Comparison of ENCODE assay signal across 10 cellular contexts in genomic region chr10:103612462-103613365, GRCh38.
A peak's percentile ranks its signal among the peaks of the same experiment; 100 is the strongest.
DNase-seq lines count a peak whose midpoint lies in the region; ATAC-seq and TF ChIP-seq lines count a peak whose summit lies in the region.
"Had no signal": no experiment of that assay in that cellular context is flagged by ENCODE, and none has a peak within 500 bp of the region (broad histone marks: within the 10 kb centered on the region; RNA-seq: fewer than 3 reads in every experiment).

No MANE protein-coding gene starts in this region.

- no TSS peak for BruUV-seq in HCT116 (replicated peaks; lab: Mats Ljungman, UMichigan)
- BruUV-seq in PC-3 (replicated peaks; lab: Mats Ljungman, UMichigan): no TSS peak

- no peak overlapping the region for H3K27ac ChIP-seq in HCT116 (ENCODE audit: low read depth, low read length)
- H3K27ac ChIP-seq in temporal lobe (ENCODE audit: low read depth, low read length): peak overlapping the region; percentile 47
- H3K27ac ChIP-seq in PC-3 (ENCODE audit: low read length): no peak overlapping the region

- TF ChIP-seq POLR2A in HCT116 (IDR thresholded peaks at IDR 0.05; ENCODE audit: borderline replicate concordance, extremely low read depth, insufficient read depth, insufficient read length): no peak

- RAD21 ChIA-PET in HCT116 (lab: Charles Lee; ENCODE audit: low non-redundant PET in 1 of 2, low total read pairs in 2 of 2, uncharacterized antibody in 2 of 2, unreplicated experiment in 2 of 2): no interaction called here

- H3K9ac ChIP-seq in HCT116 (ENCODE audit: low read length) (no peak overlapping the region), PC-3 (ENCODE audit: low read length) (no peak overlapping the region)

- in situ Hi-C loops in astrocyte of the spinal cord (cut with HindIII; ENCODE audit: low sequenced_read_pairs): no loop called here

- intact Hi-C loops in HCT116 (cut with micrococcal nuclease): no loop called here
- intact Hi-C loops in PC-3 (cut with micrococcal nuclease): no loop called here

- no peaks in the 10 kb centered on the region for H3F3A ChIP-seq in PC-3 (ENCODE audit: low read length, unreplicated experiment)

- H3K36me3 ChIP-seq in HCT116 (ENCODE audit: control insufficient read depth in 1 of 2, insufficient read depth in 2 of 2, low read length in 2 of 2): no peaks in the 10 kb centered on the region
- H3K36me3 ChIP-seq in kidney epithelial cell (ENCODE audit: control insufficient read depth, insufficient read depth, low read length): no peaks in the 10 kb centered on the region
- no peaks in the 10 kb centered on the region for H3K36me3 ChIP-seq in PC-3 (ENCODE audit: low read depth, low read length)

- POLR2A ChIA-PET in HCT116 (lab: Charles Lee): no interaction called here
- POLR2A ChIA-PET in PC-3 (lab: Charles Lee; ENCODE audit: unreplicated experiment): no interaction called here

- H3K4me1 ChIP-seq in HCT116 (ENCODE audit: control insufficient read depth in 1 of 2, insufficient read depth in 2 of 2, low read length in 2 of 2) (peaks cover 0 to 5% of the 10 kb centered on the region in 2 experiments; a peak in 1 of 4 replicates), PC-3 (ENCODE audit: insufficient read depth, low read length) (no peaks in the 10 kb centered on the region)

- no peak for TF ChIP-seq RAD21 in HCT116 (IDR thresholded peaks at IDR 0.05; ENCODE audit: low read depth)

- no peak for DNase-seq in HCT116 (ENCODE audit: low read depth, low spot score)
- DNase-seq in astrocyte of the spinal cord (ENCODE audit: low read depth, low spot score): peak; percentile 53
- DNase-seq in kidney epithelial cell (ENCODE audit: low read depth): peak; percentile 18
- no peak for DNase-seq in PC-3
- no peak for DNase-seq in DMS114 treated with DMSO at 0.1 percent for 48 hours (lab: John Stamatoyannopoulos, UW; ENCODE audit: unreplicated experiment)
- DNase-seq in activated CD8-positive, alpha-beta memory T cell treated with anti-CD3 and anti-CD28 coated beads for 24 hours: no peak
- DNase-seq: activated naive CD8-positive, alpha-beta T cell treated with anti-CD3 and anti-CD28 coated beads, Interleukin-2, amount 50 U/mL, for 24 hours; DMS153; NCI-H2081 had no signal

- no peaks in the 10 kb centered on the region for H4K20me1 ChIP-seq in HCT116 (ENCODE audit: insufficient read depth)
- H4K20me1 ChIP-seq in PC-3 (ENCODE audit: low read length): no peaks in the 10 kb centered on the region

- ATAC-seq in HCT116 (0 out of 2 replicates have a peak, but pooled peaks have one; percentile 44), PC-3 (no peak)
- ATAC-seq: activated naive CD8-positive, alpha-beta T cell treated with anti-CD3 and anti-CD28 coated beads, Interleukin-2, amount 50 U/mL, for 24 hours had no signal

- H3K9me2 ChIP-seq in HCT116 (ENCODE audit: insufficient read depth) (no peaks in the 10 kb centered on the region), PC-3 (replicated peaks; ENCODE audit: low read length) (no peaks in the 10 kb centered on the region)

- H3K4me2 ChIP-seq in HCT116 (ENCODE audit: low read length) (no peak overlapping the region), PC-3 (ENCODE audit: low read length) (no peak overlapping the region)

- TF ChIP-seq CTCF in HCT116 (IDR thresholded peaks at IDR 0.05 in 2 of 3, conservative IDR thresholded peaks at IDR 0.05 in 1 of 3; ENCODE audit: borderline replicate concordance in 1 of 3, insufficient read depth in 1 of 3, low read depth in 2 of 3, low read length in 2 of 3): no peak
- no peak for TF ChIP-seq CTCF in astrocyte of the spinal cord (IDR thresholded peaks at IDR 0.05; ENCODE audit: low read depth, low read length)
- TF ChIP-seq CTCF in kidney epithelial cell (IDR thresholded peaks at IDR 0.05; ENCODE audit: insufficient read depth, low read length, poor library complexity, severe bottlenecking): no peak
- no peak for TF ChIP-seq CTCF in PC-3 (conservative IDR thresholded peaks at IDR 0.05; ENCODE audit: low read depth, low read length)

- H3K4me3 ChIP-seq in HCT116 (replicated peaks in 1 of 2; ENCODE audit: low read depth in 1 of 2, low read length in 2 of 2) (no peak overlapping the region), astrocyte of the spinal cord (ENCODE audit: low read depth, low read length) (no peak overlapping the region), kidney epithelial cell (ENCODE audit: low read depth, low read length) (no peak overlapping the region), PC-3 (ENCODE audit: low read length) (no peak overlapping the region)

- no peaks in the 10 kb centered on the region for H3K9me3 ChIP-seq in HCT116 (ENCODE audit: control insufficient read depth in 1 of 2, insufficient read depth in 1 of 2, low read depth in 1 of 2, low read length in 2 of 2)
- H3K9me3 ChIP-seq in PC-3 (ENCODE audit: low read length): no peaks in the 10 kb centered on the region

- H3K79me2 ChIP-seq in HCT116 (ENCODE audit: insufficient read depth, low read length): no peaks in the 10 kb centered on the region
- no peaks in the 10 kb centered on the region for H3K79me2 ChIP-seq in PC-3 (ENCODE audit: low read length)

- H3K27me3 ChIP-seq in HCT116 (ENCODE audit: insufficient read depth, low read length) (no peaks in the 10 kb centered on the region), kidney epithelial cell (ENCODE audit: control insufficient read depth, insufficient read depth, low read length) (no peaks in the 10 kb centered on the region), PC-3 (ENCODE audit: low read length) (no peaks in the 10 kb centered on the region)

- H2AFZ ChIP-seq in HCT116 (ENCODE audit: low read depth, low read length, poor library complexity, severe bottlenecking) (no peak overlapping the region), PC-3 (ENCODE audit: low read length) (no peak overlapping the region)

- CTCF ChIA-PET in HCT116 (lab: Charles Lee): interaction anchor here (1.4 to 3.0 kb wide), 4 partner anchors 20 to 84 kb away, joined by 4 to 13 read pairs (median 8); no protein-coding TSS in a partner anchor
- CTCF ChIA-PET in PC-3 (lab: Charles Lee): interaction anchor here (0.6 kb wide), 1 partner anchor 19 kb away, joined by 3 read pairs; no protein-coding TSS in a partner anchor

TF ChIP-seq in HCT116, 20 proteins besides CTCF, POLR2A, EP300 and RAD21 (continues in another document):
- TF ChIP-seq YY1 (IDR thresholded peaks at IDR 0.05; ENCODE audit: extremely low read depth, insufficient replicate concordance, low read depth, low read length) (no peak), POLR2AphosphoS5 (IDR thresholded peaks at IDR 0.05; ENCODE audit: low read depth, low read length) (no peak), CEBPB (IDR thresholded peaks at IDR 0.05; ENCODE audit: low read depth) (no peak), ZNF274 (IDR thresholded peaks at IDR 0.05; ENCODE audit: low read depth, low read length) (no peak), SP1 (IDR thresholded peaks at IDR 0.05; ENCODE audit: low read depth) (no peak), SIN3A (IDR thresholded peaks at IDR 0.05; ENCODE audit: low read depth) (no peak), ELF1 (IDR thresholded peaks at IDR 0.05; ENCODE audit: borderline replicate concordance, low read depth) (no peak), JUND (IDR thresholded peaks at IDR 0.05) (no peak), ATF3 (IDR thresholded peaks at IDR 0.05) (no peak), ZFX (IDR thresholded peaks at IDR 0.05) (no peak), EZH2 (IDR thresholded peaks at IDR 0.05) (no peak), EZH2phosphoT487 (IDR thresholded peaks at IDR 0.05; ENCODE audit: borderline replicate concordance) (no peak), FOSL1 (IDR thresholded peaks at IDR 0.05; ENCODE audit: low read depth) (no peak), MAX (IDR thresholded peaks at IDR 0.05) (no peak), REST (IDR thresholded peaks at IDR 0.05; ENCODE audit: low read depth) (no peak), SRF (IDR thresholded peaks at IDR 0.05; ENCODE audit: low read depth) (no peak), EGR1 (IDR thresholded peaks at IDR 0.05; ENCODE audit: low read depth) (no peak)

Comparison
In these comparisons a context has a peak if more than half of its experiments do, and no peak if none do; other contexts are left out.
1. DNase-seq: peak in astrocyte of the spinal cord (single experiment) and kidney epithelial cell (single experiment); none in HCT116 (single experiment), PC-3 (single experiment), DMS114 treated with DMSO at 0.1 percent for 48 hours (single experiment) and activated CD8-positive, alpha-beta memory T cell treated with anti-CD3 and anti-CD28 coated beads for 24 hours (single experiment).